In the genomic region with DNA sequence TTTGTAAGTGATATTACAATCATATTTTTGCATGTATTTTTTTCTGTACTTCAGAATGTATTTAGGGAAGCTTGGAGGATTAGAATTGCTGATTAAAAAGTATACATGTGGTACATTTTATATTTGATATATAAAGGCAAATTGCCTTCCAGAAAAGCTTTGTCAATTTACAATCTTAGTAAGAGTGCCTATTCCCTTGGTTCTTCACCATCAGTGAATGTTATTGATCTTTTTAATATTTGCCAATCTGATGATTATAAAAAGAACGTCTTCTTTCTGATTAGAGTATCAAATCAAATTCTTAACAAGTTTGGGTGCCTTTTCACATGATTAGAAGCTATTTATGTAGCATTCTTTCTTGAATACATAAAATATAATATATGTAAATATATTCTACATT, we compare ENCODE assay signal across 31 cellular contexts. TPM values are rescaled to one million over a fixed set of nuclear protein-coding genes. Genes with fewer than 3 reads are reported as not detected.
"Had no signal": no experiment of that assay in that cellular context is flagged by ENCODE, and none has a peak within 500 bp of the region (broad histone marks: within the 10 kb centered on the region; RNA-seq: fewer than 3 reads in every experiment).

No MANE protein-coding gene starts in this region.

- H2AFZ ChIP-seq: hepatocyte had no signal

- H3K4me1 ChIP-seq: colonic mucosa, foreskin keratinocyte, gastrocnemius medialis, gastroesophageal sphincter, heart left ventricle, heart right ventricle had no signal

- H3K27me3 ChIP-seq: colonic mucosa, dorsolateral prefrontal cortex, esophagus muscularis mucosa, esophagus squamous epithelium, foreskin keratinocyte, gastrocnemius medialis, gastroesophageal sphincter, heart left ventricle, heart right ventricle, hepatocyte had no signal

- H3K9me3 ChIP-seq: colonic mucosa, esophagus muscularis mucosa, esophagus squamous epithelium, gastrocnemius medialis had no signal

- H3K4me2 ChIP-seq: hepatocyte had no signal

- H3K79me2 ChIP-seq: hepatocyte had no signal

- H3K4me3 ChIP-seq: colonic mucosa, coronary artery, dorsolateral prefrontal cortex, esophagus muscularis mucosa, esophagus squamous epithelium, gastrocnemius medialis, gastroesophageal sphincter, heart left ventricle, heart right ventricle, hepatocyte had no signal

- H3K27ac ChIP-seq: colonic mucosa, coronary artery, dorsolateral prefrontal cortex, epithelial cell of prostate, esophagus muscularis mucosa, esophagus squamous epithelium, foreskin keratinocyte, gastrocnemius medialis, gastroesophageal sphincter, heart left ventricle, heart right ventricle, hepatocyte had no signal

- ATAC-seq: effector memory CD8-positive, alpha-beta T cell; esophagus mucosa; foreskin keratinocyte; gastrocnemius medialis; gastroesophageal sphincter; heart left ventricle; heart right ventricle had no signal

- DNase-seq: colonic mucosa; cortex of kidney; dermis blood vessel endothelial cell; dorsolateral prefrontal cortex; effector CD4-positive, alpha-beta T cell; effector CD8-positive, alpha-beta T cell; effector memory CD4-positive, alpha-beta T cell; effector memory CD8-positive, alpha-beta T cell; endodermal cell; erythroblast; esophagus squamous epithelium; foreskin fibroblast; foreskin keratinocyte; foreskin melanocyte; gastrocnemius medialis; glutamatergic neuron; head of caudate nucleus; heart left ventricle; heart right ventricle had no signal

- H3K36me3 ChIP-seq: colonic mucosa, esophagus muscularis mucosa, esophagus squamous epithelium, gastrocnemius medialis, gastroesophageal sphincter, heart left ventricle, heart right ventricle had no signal

- FAIRE-seq: colon, endometrium, endothelial cell of umbilical vein, frontal cortex had no signal

RNA-seq across cellular contexts. Expression of gene WDR49, which starts 9.1 kb away (rescaled TPM):
- total RNA-seq: endothelial cell of umbilical vein, epithelial cell of proximal tubule, foreskin keratinocyte, hepatocyte had no signal
- polyA plus RNA-seq: endothelial cell of umbilical vein, fibroblast of lung, foreskin keratinocyte, hepatocyte had no signal
